Comparison of ENCODE assay signal across 22 cellular contexts in the genomic region with DNA sequence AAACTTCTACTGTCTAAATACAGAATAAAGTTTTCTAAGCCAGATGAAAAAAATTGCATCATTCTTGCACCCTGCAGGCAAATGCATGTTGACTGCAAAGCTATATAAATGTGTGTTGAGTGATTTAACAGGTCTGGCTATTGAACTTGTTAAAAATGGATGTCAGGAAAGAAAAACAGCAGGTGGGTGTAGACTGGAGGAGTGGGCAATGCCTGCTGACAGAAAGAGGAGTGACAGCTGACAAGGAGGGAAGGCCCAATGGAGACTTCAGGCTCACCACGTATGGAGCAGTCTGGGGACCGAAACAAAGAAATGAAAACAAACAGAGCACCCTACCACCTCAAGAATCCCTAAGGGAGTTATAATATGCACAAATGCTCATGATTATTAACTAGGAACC.
"Had no signal": no experiment of that assay in that cellular context is flagged by ENCODE, and none has a peak within 500 bp of the region (broad histone marks: within the 10 kb centered on the region; RNA-seq: fewer than 3 reads in every experiment).

No MANE protein-coding gene starts in this region.

- H3K9me3 ChIP-seq: heart right ventricle, mucosa of descending colon, testis, vagina had no signal

- ATAC-seq: activated T-cell treated with anti-CD3 and anti-CD28 coated beads, Interleukin-2, amount 50 U/mL, for 4 hours; heart right ventricle; left colon; mucosa of descending colon; sciatic nerve; stimulated activated naive B cell treated with anti-CD40 and anti-IgM and Interleukin-4, amounts not matched to agents 10 μg/mL and 1 μg/mL and 100 μg/mL, for 72 hours had no signal

- H3K4me3 ChIP-seq: cardiac muscle cell, heart right ventricle, mucosa of descending colon, testis, vagina had no signal

- H3K4me3 Mint-ChIP-seq: activated naive CD4-positive, alpha-beta T cell treated with anti-CD3 and anti-CD28 coated beads for 36 hours; activated naive CD8-positive, alpha-beta T cell treated with anti-CD3 and anti-CD28 coated beads, Interleukin-2, amount 10 ng/mL, durations not matched to agents 7 days and 5 days; activated T-cell treated with anti-CD3 and anti-CD28 coated beads, Interleukin-2, amount 50 U/mL, for 4 hours; memory B cell; naive B cell; neural crest cell; stimulated activated naive B cell treated with anti-CD40 and anti-IgM and Interleukin-4, amounts not matched to agents 10 μg/mL and 1 μg/mL and 100 μg/mL, for 72 hours; type B pancreatic cell had no signal

- H3K27ac Mint-ChIP-seq: activated naive CD4-positive, alpha-beta T cell treated with anti-CD3 and anti-CD28 coated beads for 36 hours; activated naive CD8-positive, alpha-beta T cell treated with anti-CD3 and anti-CD28 coated beads, Interleukin-2, amount 10 ng/mL, durations not matched to agents 7 days and 5 days; memory B cell; naive B cell; stimulated activated naive B cell treated with anti-CD40 and anti-IgM and Interleukin-4, amounts not matched to agents 10 μg/mL and 1 μg/mL and 100 μg/mL, for 72 hours; type B pancreatic cell had no signal

- H3K27ac ChIP-seq: cardiac muscle cell, heart right ventricle, testis, vagina had no signal

- H3K27me3 ChIP-seq: cardiac muscle cell, heart right ventricle, testis, vagina had no signal

- H3K4me1 ChIP-seq: heart right ventricle, testis, vagina had no signal

- H3K36me3 Mint-ChIP-seq: activated naive CD8-positive, alpha-beta T cell treated with anti-CD3 and anti-CD28 coated beads, Interleukin-2, amount 10 ng/mL, durations not matched to agents 7 days and 5 days; memory B cell; naive B cell; stimulated activated naive B cell treated with anti-CD40 and anti-IgM and Interleukin-4, amounts not matched to agents 10 μg/mL and 1 μg/mL and 100 μg/mL, for 72 hours; type B pancreatic cell had no signal

- H3K27me3 Mint-ChIP-seq: stimulated activated naive B cell treated with anti-CD40 and anti-IgM and Interleukin-4, amounts not matched to agents 10 μg/mL and 1 μg/mL and 100 μg/mL, for 72 hours had no signal

- H3K36me3 ChIP-seq: cardiac muscle cell, heart right ventricle, vagina had no signal

- H3K9me3 Mint-ChIP-seq: activated naive CD4-positive, alpha-beta T cell treated with anti-CD3 and anti-CD28 coated beads for 36 hours; activated naive CD8-positive, alpha-beta T cell treated with anti-CD3 and anti-CD28 coated beads, Interleukin-2, amount 10 ng/mL, durations not matched to agents 7 days and 5 days; activated T-cell treated with anti-CD3 and anti-CD28 coated beads, Interleukin-2, amount 50 U/mL, for 4 hours; neural crest cell; type B pancreatic cell had no signal

- H3K4me1 Mint-ChIP-seq: activated naive CD8-positive, alpha-beta T cell treated with anti-CD3 and anti-CD28 coated beads, Interleukin-2, amount 10 ng/mL, durations not matched to agents 7 days and 5 days; memory B cell; naive B cell; stimulated activated naive B cell treated with anti-CD40 and anti-IgM and Interleukin-4, amounts not matched to agents 10 μg/mL and 1 μg/mL and 100 μg/mL, for 72 hours had no signal

- DNase-seq: activated CD4-positive, alpha-beta T cell treated with anti-CD3 and anti-CD28 coated beads, Interleukin-2, amount 50 U/mL, for 4 hours; activated CD8-positive, alpha-beta memory T cell treated with anti-CD3 and anti-CD28 coated beads, Interleukin-2, amount 50 U/mL, for 48 hours; activated effector memory CD4-positive, alpha-beta T cell treated with Interleukin-2 at 50 U/mL for 16 hours; activated naive CD4-positive, alpha-beta T cell treated with anti-CD3 and anti-CD28 coated beads for 36 hours; activated naive CD8-positive, alpha-beta T cell treated with anti-CD3 and anti-CD28 coated beads, Interleukin-2, amount 10 ng/mL, durations not matched to agents 7 days and 5 days; activated T-cell treated with anti-CD3 and anti-CD28 coated beads, Interleukin-2, amount 50 U/mL, for 4 hours; amniotic stem cell; heart right ventricle; left colon; mucosa of descending colon; naive B cell; stimulated activated CD4-positive, alpha-beta T cell treated with anti-CD3 and anti-CD28 coated beads, Interleukin-2, amount 100 ng/mL, for 48 hours; stimulated activated CD8-positive, alpha-beta memory T cell treated with anti-CD3 and anti-CD28 coated beads, Interleukin-4, amount 100 ng/mL, for 48 hours; stimulated activated naive B cell treated with anti-CD40 and anti-IgM and Interleukin-4, amounts not matched to agents 10 μg/mL and 1 μg/mL and 100 μg/mL, for 72 hours; T-helper 2 cell; testis had no signal
